In the genomic region with DNA sequence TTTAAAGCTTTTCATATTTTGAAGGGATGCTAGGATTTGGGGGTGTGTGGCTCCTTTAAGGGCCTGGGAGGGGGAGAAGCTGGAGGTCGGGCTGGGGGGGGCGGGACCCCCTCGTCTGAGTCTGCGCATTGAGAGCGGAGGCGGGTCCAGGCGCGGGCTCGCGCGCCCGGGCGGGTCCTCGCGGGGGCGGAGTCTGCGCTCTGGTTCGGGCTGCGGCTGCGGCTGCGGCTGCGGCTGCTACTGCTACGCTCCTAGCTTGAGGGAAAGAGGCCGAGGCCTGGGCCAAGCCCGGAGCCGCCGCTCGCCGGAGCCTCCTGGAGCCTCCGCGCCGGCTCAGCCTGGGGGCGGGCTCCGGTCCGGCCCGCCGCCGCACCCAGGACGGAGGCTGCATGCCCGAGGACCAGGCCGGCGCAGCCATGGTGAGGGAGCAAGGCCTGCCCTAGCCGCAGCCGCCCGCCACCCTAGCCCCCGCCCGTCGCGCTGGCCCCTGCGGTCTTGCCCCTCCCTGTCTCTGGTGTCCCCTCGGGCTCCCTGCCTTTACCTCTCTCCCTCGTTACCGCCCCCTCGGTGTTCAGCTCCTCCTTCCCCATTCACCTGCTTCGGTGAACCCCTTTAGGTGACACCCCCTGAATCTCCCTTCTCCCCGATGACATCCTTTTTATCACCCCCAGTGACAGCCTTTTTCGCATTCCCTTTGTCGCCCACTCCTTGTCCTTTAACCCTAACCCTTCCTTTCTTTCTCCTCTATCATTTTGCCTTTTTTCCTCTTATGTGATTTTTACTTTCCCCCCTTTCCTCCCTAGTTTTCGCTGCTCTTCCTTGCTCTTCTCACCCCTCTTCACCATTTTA, we compare ENCODE assay signal across 8 cellular contexts.
DNase-seq lines count a peak whose midpoint lies in the region; ATAC-seq and TF ChIP-seq lines count a peak whose summit lies in the region.

A gene (plus strand): TSS at position 189 of the 849 bp plus-strand sequence. CDS start 201 bp downstream, at position 390.

- DNase-seq in AG09309 (ENCODE audit: low read depth) (peak; percentile 21), NCI-H446 (lab: John Stamatoyannopoulos, UW) (peak; percentile 77 to 93), islet precursor cell (peak; percentile 95)
- peak; percentile 70 for DNase-seq in activated CD4-positive, CD25-positive, alpha-beta regulatory T cell treated with anti-CD3 and anti-CD28 coated beads, Interleukin-2, amount 50 U/mL, for 16 hours (ENCODE audit: low read depth, low spot score)
- DNase-seq in central memory CD8-positive, alpha-beta T cell (ENCODE audit: low spot score in 2 of 2), result peak; percentile 77 to 79
- DNase-seq in stimulated activated CD4-positive, alpha-beta T cell treated with anti-CD3 and anti-CD28 coated beads, Interleukin-12 subunit alpha, Interleukin-12 subunit beta, amount 100 ng/mL, for 48 hours (ENCODE audit: low read depth in 2 of 3, low spot score in 1 of 3), result peak; percentile 78 to 93 (median 86)

- H3K4me3 Mint-ChIP-seq in central memory CD8-positive, alpha-beta T cell, result peak within 1 kb of the TSS; percentile 82

- peaks cover 36% of the 10 kb centered on the region for H3K4me1 Mint-ChIP-seq in central memory CD8-positive, alpha-beta T cell

- peak; percentile 92 for ATAC-seq in GM19035 (IDR thresholded peaks at IDR 0.05; ENCODE audit: unreplicated experiment)
- peak; percentile 92 for ATAC-seq in HG03342 (IDR thresholded peaks at IDR 0.05; ENCODE audit: unreplicated experiment)
- ATAC-seq in central memory CD8-positive, alpha-beta T cell (replicated peaks; ENCODE audit: extremely low read depth, poor library complexity, severe bottlenecking), result peak; percentile 85

- H3K27me3 Mint-ChIP-seq in central memory CD8-positive, alpha-beta T cell, result peaks cover 13% of the 10 kb centered on the region

- H3K27ac Mint-ChIP-seq in central memory CD8-positive, alpha-beta T cell (ENCODE audit: low read depth), result peak within 1 kb of the TSS; percentile 86

- peak within 1 kb of the TSS; percentile 81 for H3K4me3 ChIP-seq in AG09309 (ENCODE audit: control insufficient read depth, low read depth, low read length)

- no peak for TF ChIP-seq CTCF in AG09309 (IDR thresholded peaks at IDR 0.05; ENCODE audit: control insufficient read depth, insufficient read depth, low read depth, low read length, missing control alignments)

- peaks cover 7% of the 10 kb centered on the region for H3K36me3 Mint-ChIP-seq in central memory CD8-positive, alpha-beta T cell (ENCODE audit: insufficient read depth)

- H3K9me3 Mint-ChIP-seq in central memory CD8-positive, alpha-beta T cell, result no peaks in the 10 kb centered on the region

Comparison
In these comparisons a context has a peak if more than half of its experiments do, and no peak if none do; other contexts are left out.
1. Peak in every context shown above with its lines: DNase-seq, ATAC-seq and H3K4me3 ChIP-seq.
2. DNase-seq: peak in every context shown above with its lines; median percentile 95 in islet precursor cell; 86 in stimulated activated CD4-positive, alpha-beta T cell treated with anti-CD3 and anti-CD28 coated beads, Interleukin-12 subunit alpha, Interleukin-12 subunit beta, amount 100 ng/mL, for 48 hours; 85 in NCI-H446; 78 in central memory CD8-positive, alpha-beta T cell; 70 in activated CD4-positive, CD25-positive, alpha-beta regulatory T cell treated with anti-CD3 and anti-CD28 coated beads, Interleukin-2, amount 50 U/mL, for 16 hours; 21 in AG09309.